In genomic region chr3:4290272-4290893, GRCh38 we compare ENCODE assay signal across 1 cellular context.
TF ChIP-seq lines count a peak whose summit lies in the region.

No MANE protein-coding gene starts in this region.

TF ChIP-seq in GM23338, 12 proteins besides CTCF, POLR2A, EP300 and RAD21 (continued from another document):
- TF ChIP-seq ZNF462 (CRISPR knock-in tag; IDR thresholded peaks at IDR 0.05) (no peak), NANOG (IDR thresholded peaks at IDR 0.05; ENCODE audit: borderline replicate concordance) (no peak), REST (IDR thresholded peaks at IDR 0.05; ENCODE audit: unreplicated experiment) (no peak), EZH2phosphoT487 (IDR thresholded peaks at IDR 0.05; ENCODE audit: unreplicated experiment) (no peak), STAT1 (IDR thresholded peaks at IDR 0.05; ENCODE audit: unreplicated experiment) (no peak)
